ENCODE assay signal across 10 cellular contexts in the genomic region with DNA sequence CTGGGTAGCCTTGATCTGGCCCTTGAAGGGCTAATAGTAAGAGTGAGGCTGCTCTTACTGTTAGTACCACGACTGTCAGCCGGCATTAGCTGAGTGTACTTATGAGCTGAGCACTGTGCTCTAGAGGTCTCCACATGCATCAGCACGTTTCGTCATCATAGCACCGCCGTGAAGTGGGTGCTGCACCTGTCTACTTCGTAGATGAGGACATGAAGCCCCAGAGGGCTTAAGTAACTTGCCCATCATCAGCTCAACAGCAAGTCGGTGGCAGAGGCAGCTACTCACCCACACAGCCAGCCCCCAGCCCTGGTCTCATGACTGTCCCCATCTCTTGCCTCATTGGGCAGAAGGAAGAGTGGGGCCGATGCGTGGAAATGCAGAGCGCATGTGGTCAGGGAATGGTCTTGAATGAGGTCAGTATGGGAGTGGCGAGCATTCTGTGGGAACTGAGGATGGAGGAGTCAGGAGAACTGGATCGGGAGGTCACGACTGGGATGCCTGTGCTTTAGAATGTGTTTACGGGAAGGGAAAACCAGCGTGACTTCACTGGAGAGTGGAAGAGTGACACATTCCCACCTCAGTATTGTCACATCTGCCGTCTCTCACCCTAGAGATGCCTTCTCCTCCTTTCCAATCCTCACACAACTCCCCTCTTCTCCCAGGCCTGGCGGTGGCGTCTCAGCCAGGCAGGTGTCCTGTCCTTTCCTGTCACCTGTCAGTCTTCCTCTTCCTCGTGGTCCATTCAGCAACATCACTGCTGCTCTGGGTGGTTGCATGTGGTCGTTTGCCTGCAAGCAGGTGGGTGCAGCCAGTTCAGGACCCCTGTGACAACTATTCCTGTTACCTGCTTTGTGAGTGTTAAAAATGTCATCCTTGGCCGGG. TPM values are rescaled to one million over a fixed set of nuclear protein-coding genes. Genes with fewer than 3 reads are reported as not detected.
DNase-seq lines count a peak whose midpoint lies in the region; ATAC-seq, FAIRE-seq and TF ChIP-seq lines count a peak whose summit lies in the region.
"Had no signal": no experiment of that assay in that cellular context is flagged by ENCODE, and none has a peak within 500 bp of the region (broad histone marks: within the 10 kb centered on the region; RNA-seq: fewer than 3 reads in every experiment).

No MANE protein-coding gene starts in this region.

- H3K4me3 Mint-ChIP-seq in CD4-positive, CD25-positive, alpha-beta regulatory T cell, result peak overlapping the region; percentile 71 to 88 (median 82)
- H3K4me3 Mint-ChIP-seq in activated CD8-positive, alpha-beta T cell treated with anti-CD3 and anti-CD28 coated beads for 36 hours, result peak overlapping the region; percentile 83
- H3K4me3 Mint-ChIP-seq: activated B cell treated with CpG ODN at 0.5 μM for 24 hours had no signal

- H3K9me3 ChIP-seq in CD4-positive, CD25-positive, alpha-beta regulatory T cell (ENCODE audit: control insufficient read depth in 2 of 2, low read length in 2 of 2), result no peaks in the 10 kb centered on the region

- H3K27ac ChIP-seq in CD4-positive, CD25-positive, alpha-beta regulatory T cell (ENCODE audit: insufficient read depth, low read length, poor library complexity, severe bottlenecking), result peak overlapping the region; percentile 96

- POLR2A ChIA-PET in activated CD8-positive, alpha-beta T cell treated with anti-CD3 and anti-CD28 coated beads for 36 hours (lab: Charles Lee), result interaction anchor here (1.3 to 7.8 kb wide), 2 partner anchors 13 to 14 kb away, joined by 3 to 112 read pairs; a partner anchor contains a TSS

- H3K36me3 Mint-ChIP-seq in CD4-positive, CD25-positive, alpha-beta regulatory T cell, result peaks cover 20% of the 10 kb centered on the region
- H3K36me3 Mint-ChIP-seq in activated CD8-positive, alpha-beta T cell treated with anti-CD3 and anti-CD28 coated beads for 36 hours (ENCODE audit: low read depth), result peaks cover 81% of the 10 kb centered on the region

- H3K4me1 Mint-ChIP-seq in CD4-positive, CD25-positive, alpha-beta regulatory T cell, result peaks cover 8 to 67% (median 48%) of the 10 kb centered on the region in 4 donors
- H3K4me1 Mint-ChIP-seq in activated CD8-positive, alpha-beta T cell treated with anti-CD3 and anti-CD28 coated beads for 36 hours (ENCODE audit: low read depth), result peaks cover 65% of the 10 kb centered on the region

- intact Hi-C loops in activated CD8-positive, alpha-beta T cell treated with anti-CD3 and anti-CD28 coated beads for 36 hours (cut with micrococcal nuclease), result no loop called here

- H3K4me3 ChIP-seq in CD4-positive, CD25-positive, alpha-beta regulatory T cell (ENCODE audit: low read depth, low read length), result peak overlapping the region; percentile 54

- DNase-seq in CD4-positive, CD25-positive, alpha-beta regulatory T cell, result no peak
- peak; percentile 89 for DNase-seq in NCI-H1092 treated with DMSO at 0.1 percent for 48 hours (lab: John Stamatoyannopoulos, UW)
- no peak for DNase-seq in activated CD8-positive, alpha-beta T cell treated with anti-CD3 and anti-CD28 coated beads for 36 hours
- peak; percentile 38 for DNase-seq in myocyte (ENCODE audit: low read depth)
- DNase-seq in NCI-H2227 treated with DMSO at 0.1 percent for 48 hours (lab: John Stamatoyannopoulos, UW), result no peak
- DNase-seq in SIG-M5 (lab: John Stamatoyannopoulos, UW), result no peak
- no peak for DNase-seq in urothelium cell line (ENCODE audit: low spot score)
- no peak for DNase-seq in omental fat pad (ENCODE audit: low spot score)
- DNase-seq: activated B cell treated with CpG ODN at 0.5 μM for 24 hours had no signal

- TF ChIP-seq CTCF in activated CD8-positive, alpha-beta T cell treated with anti-CD3 and anti-CD28 coated beads for 36 hours (IDR thresholded peaks at IDR 0.05), result no peak
- no peak for TF ChIP-seq CTCF in omental fat pad (IDR thresholded peaks at IDR 0.05)

- H3K9me3 Mint-ChIP-seq in CD4-positive, CD25-positive, alpha-beta regulatory T cell, result no peaks in the 10 kb centered on the region
- peaks cover 6% of the 10 kb centered on the region for H3K9me3 Mint-ChIP-seq in activated CD8-positive, alpha-beta T cell treated with anti-CD3 and anti-CD28 coated beads for 36 hours
- H3K9me3 Mint-ChIP-seq: activated B cell treated with CpG ODN at 0.5 μM for 24 hours had no signal

- H3K27me3 ChIP-seq in CD4-positive, CD25-positive, alpha-beta regulatory T cell (ENCODE audit: control insufficient read depth, insufficient read depth, low read length), result no peaks in the 10 kb centered on the region

- CTCF ChIA-PET in activated CD8-positive, alpha-beta T cell treated with anti-CD3 and anti-CD28 coated beads for 36 hours (lab: Charles Lee), result interaction anchor here (0.8 to 1.2 kb wide), 3 partner anchors 35 to 441 kb away, joined by 3 to 7 read pairs (median 6); no protein-coding TSS in a partner anchor

- H3K27me3 Mint-ChIP-seq in CD4-positive, CD25-positive, alpha-beta regulatory T cell, result no peaks in the 10 kb centered on the region
- H3K27me3 Mint-ChIP-seq in activated CD8-positive, alpha-beta T cell treated with anti-CD3 and anti-CD28 coated beads for 36 hours, result peaks cover 2% of the 10 kb centered on the region

- H3K36me3 ChIP-seq in CD4-positive, CD25-positive, alpha-beta regulatory T cell (ENCODE audit: control insufficient read depth, insufficient read depth, low read length), result peaks cover 8% of the 10 kb centered on the region

- peaks cover 60% of the 10 kb centered on the region for H3K4me1 ChIP-seq in CD4-positive, CD25-positive, alpha-beta regulatory T cell (ENCODE audit: control insufficient read depth, insufficient read depth, low read length, poor library complexity, severe bottlenecking)

- peak overlapping the region; percentile 98 to 100 (median 100) for H3K27ac Mint-ChIP-seq in CD4-positive, CD25-positive, alpha-beta regulatory T cell
- H3K27ac Mint-ChIP-seq in activated CD8-positive, alpha-beta T cell treated with anti-CD3 and anti-CD28 coated beads for 36 hours, result peak overlapping the region; percentile 98
- H3K27ac Mint-ChIP-seq: activated B cell treated with CpG ODN at 0.5 μM for 24 hours had no signal

- no peak for FAIRE-seq in urothelium cell line (lab: Jason Lieb, UNC)
- FAIRE-seq: colon had no signal

- no peak for ATAC-seq in CD4-positive, CD25-positive, alpha-beta regulatory T cell (ENCODE audit: low read depth in 2 of 2)
- no peak for ATAC-seq in activated CD8-positive, alpha-beta T cell treated with anti-CD3 and anti-CD28 coated beads for 36 hours
- no peak for ATAC-seq in omental fat pad (ENCODE audit: low FRiP score)

RNA-seq across cellular contexts. Expression of a gene that starts 6.0 kb away (rescaled TPM):
- 54.8 TPM for total RNA-seq in CD4-positive, CD25-positive, alpha-beta regulatory T cell
- polyA plus RNA-seq in CD4-positive, CD25-positive, alpha-beta regulatory T cell, result 10 to 100 TPM; 12.2 to 15.5 (median 13.8) TPM
- total RNA-seq in activated CD8-positive, alpha-beta T cell treated with anti-CD3 and anti-CD28 coated beads for 36 hours, result 100 to 1,000 TPM; 151 to 163 TPM
- total RNA-seq in myocyte (6.9 and 7.1 TPM in 2 replicates), omental fat pad (10 to 100 TPM in 1 of 4 donors, 1 to 10 TPM in 3; 5.3 to 16.3 (median 6.8) TPM)
- 2.0 TPM for polyA plus RNA-seq in myocyte (2012)

RNA-seq across cellular contexts. Expression of a gene that starts 11.3 kb away (rescaled TPM):
- 123 TPM for total RNA-seq in CD4-positive, CD25-positive, alpha-beta regulatory T cell
- polyA plus RNA-seq in CD4-positive, CD25-positive, alpha-beta regulatory T cell, result 100 to 1,000 TPM; 103 to 127 (median 113) TPM
- total RNA-seq in activated CD8-positive, alpha-beta T cell treated with anti-CD3 and anti-CD28 coated beads for 36 hours, result 10 to 100 TPM; 94.3 to 98.3 TPM
- total RNA-seq in myocyte, result 57.3 and 84.8 TPM in 2 replicates
- 238 TPM for polyA plus RNA-seq in myocyte (2012)
- 10 to 100 TPM; 43.8 to 70.4 (median 60.7) TPM for total RNA-seq in omental fat pad

Comparison
In these comparisons a context has a peak if more than half of its experiments do, and no peak if none do; other contexts are left out.
1. DNase-seq: peak in NCI-H1092 treated with DMSO at 0.1 percent for 48 hours (single experiment) and myocyte (single experiment); none in CD4-positive, CD25-positive, alpha-beta regulatory T cell (0 of 3), activated CD8-positive, alpha-beta T cell treated with anti-CD3 and anti-CD28 coated beads for 36 hours (single experiment), NCI-H2227 treated with DMSO at 0.1 percent for 48 hours (single experiment), SIG-M5 (single experiment), urothelium cell line (single experiment) and omental fat pad (single experiment).